22 cellular contexts compared by ENCODE assay signal in the genomic region with DNA sequence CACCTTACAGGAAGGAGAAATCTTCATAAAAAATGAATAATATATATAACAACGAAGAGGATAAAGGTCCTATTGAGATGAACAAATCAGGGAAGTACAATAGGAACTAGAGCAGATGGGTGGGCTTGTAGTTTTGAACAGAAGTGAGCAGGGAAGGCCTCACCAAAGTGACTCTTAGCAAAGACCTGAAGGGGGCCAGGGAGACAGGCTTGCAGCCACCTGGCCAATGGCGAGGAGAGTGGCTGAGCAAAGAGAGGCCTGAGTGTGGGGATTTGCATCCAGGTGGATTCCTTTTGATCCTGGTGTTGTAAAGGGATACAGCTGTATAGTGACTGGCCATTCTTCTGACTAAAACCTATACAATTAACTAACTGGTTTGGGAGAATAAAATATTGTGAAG.
DNase-seq lines count a peak whose midpoint lies in the region; ATAC-seq and TF ChIP-seq lines count a peak whose summit lies in the region.
"Had no signal": no experiment of that assay in that cellular context is flagged by ENCODE, and none has a peak within 500 bp of the region (broad histone marks: within the 10 kb centered on the region; RNA-seq: fewer than 3 reads in every experiment).

No MANE protein-coding gene starts in this region.

- H3K27me3 Mint-ChIP-seq in GM23338 (ENCODE audit: insufficient read depth, low read depth, poor library complexity) = no peaks in the 10 kb centered on the region

- H3K36me3 Mint-ChIP-seq in GM23338 (ENCODE audit: low read depth) = no peaks in the 10 kb centered on the region
- H3K36me3 Mint-ChIP-seq: CD8-positive, alpha-beta T cell; naive thymus-derived CD4-positive, alpha-beta T cell had no signal

- H3K27ac ChIP-seq in GM23338 (ENCODE audit: low read depth) = no peak overlapping the region
- no peak overlapping the region for H3K27ac ChIP-seq in dorsolateral prefrontal cortex
- H3K27ac ChIP-seq: ovary, SJSA1, transverse colon had no signal

- DNase-seq in GM23338 (ENCODE audit: low spot score) (peak; percentile 65), NCI-H146 (lab: John Stamatoyannopoulos, UW) (peak; percentile 72), NCI-H748 (lab: John Stamatoyannopoulos, UW; ENCODE audit: unreplicated experiment) (peak; percentile 76), iPS-NIHi7 (ENCODE audit: extremely low spot score) (peak; percentile 68), dorsolateral prefrontal cortex (no peak)
- DNase-seq in stimulated activated CD4-positive, alpha-beta T cell treated with anti-CD3 and anti-CD28 coated beads, Interleukin-12 subunit alpha, Interleukin-12 subunit beta, amount 100 ng/mL, for 4 hours = no peak
- DNase-seq: amniotic stem cell; CD8-positive, alpha-beta T cell; dermis blood vessel endothelial cell; GF-D8; hippocampal formation; mesenchymal stem cell; naive thymus-derived CD4-positive, alpha-beta T cell; NCI-H446; ovary; stimulated activated CD4-positive, alpha-beta T cell treated with anti-CD3 and anti-CD28 coated beads, Interleukin-1b, Interleukin-23, amount 100 ng/mL, for 48 hours; stimulated activated naive CD4-positive, alpha-beta T cell treated with Interleukin-2 at 50 U/mL for 16 hours; transverse colon had no signal

- no peaks in the 10 kb centered on the region for H3K4me1 ChIP-seq in GM23338 (ENCODE audit: insufficient read depth)
- H3K4me1 ChIP-seq: transverse colon had no signal

- intact Hi-C loops in dorsolateral prefrontal cortex (cut with DNase I) = no loop called here

- no peaks in the 10 kb centered on the region for H4K20me1 ChIP-seq in GM23338 (replicated peaks; ENCODE audit: insufficient read depth)

- no peak overlapping the region for H3K4me3 ChIP-seq in GM23338
- no peak overlapping the region for H3K4me3 ChIP-seq in dorsolateral prefrontal cortex
- H3K4me3 ChIP-seq: K562, ovary, SJSA1, transverse colon had no signal

- H3K4me1 Mint-ChIP-seq in GM23338 = peaks cover 12% of the 10 kb centered on the region

- no peaks in the 10 kb centered on the region for H3K36me3 ChIP-seq in GM23338 (ENCODE audit: insufficient read depth)
- H3K36me3 ChIP-seq: ovary, SJSA1, transverse colon had no signal

- no peaks in the 10 kb centered on the region for H3K27me3 ChIP-seq in GM23338 (ENCODE audit: insufficient read depth)
- no peaks in the 10 kb centered on the region for H3K27me3 ChIP-seq in dorsolateral prefrontal cortex
- H3K27me3 ChIP-seq: ovary, SJSA1, transverse colon had no signal

- no peak overlapping the region for H3K4me2 ChIP-seq in GM23338

- H3K9me3 Mint-ChIP-seq in GM23338 = no peaks in the 10 kb centered on the region; the same call in 2 of the 3 replicates
- H3K9me3 Mint-ChIP-seq: CD8-positive, alpha-beta T cell; naive thymus-derived CD4-positive, alpha-beta T cell; T-helper 1 cell treated with Interleukin-12 subunit alpha and Interleukin-12 subunit beta and Interleukin-4 antibody, amounts not matched to agents 30 μg/mL and 1 μg/mL, for 36 hours had no signal

- H3F3A ChIP-seq in GM23338 (replicated peaks; ENCODE audit: low read depth) = no peaks in the 10 kb centered on the region

- H3K27ac Mint-ChIP-seq in GM23338 = no peak overlapping the region
- H3K27ac Mint-ChIP-seq: CD8-positive, alpha-beta T cell; naive thymus-derived CD4-positive, alpha-beta T cell; T-helper 1 cell treated with Interleukin-12 subunit alpha and Interleukin-12 subunit beta and Interleukin-4 antibody, amounts not matched to agents 30 μg/mL and 1 μg/mL, for 36 hours had no signal

- no peak overlapping the region for H2AFZ ChIP-seq in GM23338

- no peak overlapping the region for H3K4me3 Mint-ChIP-seq in GM23338
- H3K4me3 Mint-ChIP-seq: CD8-positive, alpha-beta T cell; naive thymus-derived CD4-positive, alpha-beta T cell; T-helper 1 cell treated with Interleukin-12 subunit alpha and Interleukin-12 subunit beta and Interleukin-4 antibody, amounts not matched to agents 30 μg/mL and 1 μg/mL, for 36 hours had no signal

- ATAC-seq in GM23338 (peak; percentile 98), HG02588 (IDR thresholded peaks at IDR 0.05; ENCODE audit: unreplicated experiment) (no peak)
- ATAC-seq: CD8-positive, alpha-beta T cell; K562; naive thymus-derived CD4-positive, alpha-beta T cell had no signal

- TF ChIP-seq CTCF in GM23338 (conservative IDR thresholded peaks at IDR 0.05; ENCODE audit: low read depth in 2 of 2) (0 out of 4 replicates have a peak, but pooled peaks of 1 of the 2 experiments have one; percentile 7), dorsolateral prefrontal cortex (IDR thresholded peaks at IDR 0.05 in 54 of 56, conservative IDR thresholded peaks at IDR 0.05 in 2 of 56; ENCODE audit: low read depth in 1 of 56, partially characterized antibody in 56 of 56) (no peak)

- H3K9me2 ChIP-seq in GM23338 (ENCODE audit: insufficient read depth) = peaks cover 12% of the 10 kb centered on the region; the same call in 1 of the 2 replicates

- no peaks in the 10 kb centered on the region for H3K79me2 ChIP-seq in GM23338 (replicated peaks; ENCODE audit: insufficient read depth)

TF ChIP-seq in GM23338, 12 proteins besides CTCF, POLR2A, EP300 and RAD21 (continues in another document):
- TF ChIP-seq ZNF331 (CRISPR knock-in tag; IDR thresholded peaks at IDR 0.05; ENCODE audit: low read depth) (no peak), POLR2AphosphoS5 (IDR thresholded peaks at IDR 0.05; ENCODE audit: low read depth) (no peak), CREB1 (CRISPR knock-in tag; IDR thresholded peaks at IDR 0.05; ENCODE audit: low read depth) (no peak), JUNB (IDR thresholded peaks at IDR 0.05; ENCODE audit: unreplicated experiment) (no peak), ZNF114 (CRISPR knock-in tag; IDR thresholded peaks at IDR 0.05) (no peak), NANOG (IDR thresholded peaks at IDR 0.05; ENCODE audit: borderline replicate concordance) (no peak), EZH2 (IDR thresholded peaks at IDR 0.05; ENCODE audit: low read depth, unreplicated experiment) (no peak), EZH2phosphoT487 (IDR thresholded peaks at IDR 0.05; ENCODE audit: unreplicated experiment) (no peak)
- TF ChIP-seq, protein P1, sequence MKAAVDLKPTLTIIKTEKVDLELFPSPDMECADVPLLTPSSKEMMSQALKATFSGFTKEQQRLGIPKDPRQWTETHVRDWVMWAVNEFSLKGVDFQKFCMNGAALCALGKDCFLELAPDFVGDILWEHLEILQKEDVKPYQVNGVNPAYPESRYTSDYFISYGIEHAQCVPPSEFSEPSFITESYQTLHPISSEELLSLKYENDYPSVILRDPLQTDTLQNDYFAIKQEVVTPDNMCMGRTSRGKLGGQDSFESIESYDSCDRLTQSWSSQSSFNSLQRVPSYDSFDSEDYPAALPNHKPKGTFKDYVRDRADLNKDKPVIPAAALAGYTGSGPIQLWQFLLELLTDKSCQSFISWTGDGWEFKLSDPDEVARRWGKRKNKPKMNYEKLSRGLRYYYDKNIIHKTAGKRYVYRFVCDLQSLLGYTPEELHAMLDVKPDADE (IDR thresholded peaks at IDR 0.05) = no peak

Comparison
In these comparisons a context has a peak if more than half of its experiments do, and no peak if none do; other contexts are left out.
1. DNase-seq: peak in GM23338 (single experiment), NCI-H146 (single experiment), NCI-H748 (single experiment) and iPS-NIHi7 (single experiment); none in dorsolateral prefrontal cortex (0 of 10) and stimulated activated CD4-positive, alpha-beta T cell treated with anti-CD3 and anti-CD28 coated beads, Interleukin-12 subunit alpha, Interleukin-12 subunit beta, amount 100 ng/mL, for 4 hours (single experiment).